Comparison of ENCODE assay signal across 8 cellular contexts in the genomic region with DNA sequence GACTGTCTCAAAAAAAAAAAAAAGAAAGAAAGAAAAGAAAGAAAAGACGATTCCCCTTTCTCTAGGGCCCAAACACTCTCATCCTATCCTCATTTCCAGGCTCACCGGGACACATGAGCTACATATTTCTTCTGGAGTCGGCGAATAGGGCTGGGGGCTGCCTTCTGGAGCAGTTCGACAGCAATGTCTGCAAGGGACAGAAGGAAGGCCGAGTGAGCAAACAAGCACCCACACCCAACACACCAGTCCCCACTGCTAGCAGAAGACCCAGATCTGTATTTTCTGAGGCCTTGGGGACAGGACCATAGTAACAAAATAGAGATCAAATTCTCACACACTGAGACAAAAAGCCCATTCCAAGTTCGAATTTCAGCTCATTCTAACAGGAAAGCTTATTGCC. TPM values are rescaled to one million over a fixed set of nuclear protein-coding genes. Genes with fewer than 3 reads are reported as not detected.
A peak's percentile ranks its signal among the peaks of the same experiment; 100 is the strongest.
DNase-seq lines count a peak whose midpoint lies in the region; ATAC-seq and TF ChIP-seq lines count a peak whose summit lies in the region.

No MANE protein-coding gene starts in this region.

- H3K27ac ChIP-seq in BLaER1: no peak overlapping the region
- H3K27ac ChIP-seq in dorsolateral prefrontal cortex: peak overlapping the region in 48 of 59 donors; percentile 9 to 100 (median 99)

- intact Hi-C loops in dorsolateral prefrontal cortex (cut with DNase I): loop anchor here (5.0 to 10.0 kb wide), 2 partner anchors 42 to 209 kb away; a partner anchor contains a TSS

- H3K36me3 Mint-ChIP-seq in neural crest cell (ENCODE audit: low read depth): peaks cover 2% of the 10 kb centered on the region

- H3F3A ChIP-seq in Loucy (ENCODE audit: low read depth): peaks cover 9% of the 10 kb centered on the region; the same call in 1 of the 2 replicates

- H3K4me1 ChIP-seq in BLaER1: peaks cover 38% of the 10 kb centered on the region
- H3K4me1 ChIP-seq in Loucy (ENCODE audit: insufficient read depth, low read length, poor library complexity, severe bottlenecking): peaks cover 32% of the 10 kb centered on the region

- TF ChIP-seq POLR2A in erythroblast (IDR thresholded peaks at IDR 0.05; ENCODE audit: low read length): no peak

- H4K20me1 ChIP-seq in BLaER1: peaks cover 27% of the 10 kb centered on the region; the same call in 1 of the 2 replicates
- peaks cover 32% of the 10 kb centered on the region for H4K20me1 ChIP-seq in Loucy (ENCODE audit: insufficient read depth, low read length, poor library complexity, severe bottlenecking)

- H3K27me3 ChIP-seq in BLaER1 (no peaks in the 10 kb centered on the region), Loucy (ENCODE audit: insufficient read depth, low read length, poor library complexity, severe bottlenecking) (no peaks in the 10 kb centered on the region), dorsolateral prefrontal cortex (no peaks in the 10 kb centered on the region)

- TF ChIP-seq CTCF in Loucy (conservative IDR thresholded peaks at IDR 0.05; ENCODE audit: low read length) (no peak), dorsolateral prefrontal cortex (IDR thresholded peaks at IDR 0.05 in 54 of 56, conservative IDR thresholded peaks at IDR 0.05 in 2 of 56; ENCODE audit: low read depth in 1 of 56, partially characterized antibody in 56 of 56) (no peak), neural crest cell (conservative IDR thresholded peaks at IDR 0.05) (no peak)

- no peaks in the 10 kb centered on the region for H3K27me3 Mint-ChIP-seq in neural crest cell (ENCODE audit: low read depth)

- no peaks in the 10 kb centered on the region for H3K9me2 ChIP-seq in Loucy (replicated peaks; ENCODE audit: low read depth, low read length)

- H3K4me3 ChIP-seq in BLaER1 (peak overlapping the region; percentile 89), Loucy (ENCODE audit: low read length, poor library complexity, severe bottlenecking) (peak overlapping the region; percentile 97), dorsolateral prefrontal cortex (peak overlapping the region in 56 of 59 donors; percentile 55 to 100 (median 96))

- H3K9me3 Mint-ChIP-seq in neural crest cell: no peaks in the 10 kb centered on the region

- H3K4me2 ChIP-seq in BLaER1 (peak overlapping the region; percentile 91), Loucy (ENCODE audit: low read depth, low read length, poor library complexity, severe bottlenecking) (peak overlapping the region; percentile 92)

- H3K9ac ChIP-seq in BLaER1 (peak overlapping the region; percentile 89), Loucy (ENCODE audit: low read depth, low read length, poor library complexity, severe bottlenecking) (peak overlapping the region; percentile 85)

- no peak for DNase-seq in dorsolateral prefrontal cortex
- DNase-seq in neural crest cell (ENCODE audit: low read depth, low spot score): no peak
- no peak for DNase-seq in DMS 273 (lab: John Stamatoyannopoulos, UW; ENCODE audit: unreplicated experiment)
- no peak for DNase-seq in erythroblast (lab: John Stamatoyannopoulos, UW)
- DNase-seq in NCI-H1436 (lab: John Stamatoyannopoulos, UW): no peak

- H3K36me3 ChIP-seq in BLaER1 (peaks cover 55% of the 10 kb centered on the region), Loucy (ENCODE audit: insufficient read depth, low read length) (peaks cover 7% of the 10 kb centered on the region; the same call in 1 of the 2 replicates)

- no peak overlapping the region for H3K27ac Mint-ChIP-seq in neural crest cell (ENCODE audit: unreplicated experiment)

- H3K9me3 ChIP-seq in BLaER1: no peaks in the 10 kb centered on the region
- no peaks in the 10 kb centered on the region for H3K9me3 ChIP-seq in Loucy (ENCODE audit: insufficient read depth, low read depth, low read length)

- no peak for ATAC-seq in HG02885 (IDR thresholded peaks at IDR 0.05; ENCODE audit: poor library complexity, unreplicated experiment)

- H2AFZ ChIP-seq in Loucy (ENCODE audit: low read length): no peak overlapping the region

- peak overlapping the region; percentile 84 for H3K4me3 Mint-ChIP-seq in neural crest cell

- peaks cover 46% of the 10 kb centered on the region for H3K79me2 ChIP-seq in Loucy (ENCODE audit: insufficient read depth, low read length)

- H3K4me1 Mint-ChIP-seq in neural crest cell: peaks cover 27% of the 10 kb centered on the region

RNA-seq across cellular contexts. Expression of a gene that starts 1.2 kb away (rescaled TPM):
- total RNA-seq in dorsolateral prefrontal cortex: 10 to 100 TPM; 30.8 to 60.2 (median 41.8) TPM
- 39.9 and 42.1 TPM in 2 replicates for total RNA-seq in neural crest cell

RNA-seq across cellular contexts. Expression of a gene that starts 2.6 kb away (rescaled TPM):
- total RNA-seq in dorsolateral prefrontal cortex (100 to 1,000 TPM; 151 to 274 (median 213) TPM), neural crest cell (84.6 and 86.0 TPM in 2 replicates)

RNA-seq across cellular contexts. Expression of a gene that starts 5.7 kb away (rescaled TPM):
- 1 to 10 TPM in 28 of 120 experiments, under 1 TPM in 59, not detected in 33; 0.17 to 4.5 (median 0.71) TPM for total RNA-seq in dorsolateral prefrontal cortex
- total RNA-seq in neural crest cell: 0.34 and 1.5 TPM in 2 replicates

RNA-seq across cellular contexts. Expression of a gene that starts 14.9 kb away (rescaled TPM):
- total RNA-seq in dorsolateral prefrontal cortex (10 to 100 TPM in 62 of 120 experiments, 1 to 10 TPM in 58; 5.8 to 16.8 (median 10.2) TPM), neural crest cell (23.5 and 26.8 TPM in 2 replicates)

RNA-seq across cellular contexts. Expression of a gene that starts 31.1 kb away (rescaled TPM):
- total RNA-seq in dorsolateral prefrontal cortex: 10 to 100 TPM; 32.2 to 63.9 (median 46.1) TPM
- 26.6 and 30.1 TPM in 2 replicates for total RNA-seq in neural crest cell
